In genomic region chr18:3305354-3305762, GRCh38 we compare ENCODE assay signal across 9 cellular contexts. TPM values are rescaled to one million over a fixed set of nuclear protein-coding genes. Genes with fewer than 3 reads are reported as not detected.
DNase-seq lines count a peak whose midpoint lies in the region; ATAC-seq and TF ChIP-seq lines count a peak whose summit lies in the region.
"Had no signal": no experiment of that assay in that cellular context is flagged by ENCODE, and none has a peak within 500 bp of the region (broad histone marks: within the 10 kb centered on the region; RNA-seq: fewer than 3 reads in every experiment).

No MANE protein-coding gene starts in this region.

- H3K27me3 Mint-ChIP-seq in CD4-positive, alpha-beta memory T cell = peaks cover 6 to 7% of the 10 kb centered on the region in 2 donors
- peaks cover 21% of the 10 kb centered on the region for H3K27me3 Mint-ChIP-seq in activated CD4-positive, alpha-beta memory T cell treated with anti-CD3 and anti-CD28 coated beads, Interleukin-2, amount 10 ng/mL, durations not matched to agents 7 days and 5 days

- H3K27ac ChIP-seq in CD4-positive, alpha-beta memory T cell (ENCODE audit: low read depth, low read length) = no peak overlapping the region
- H3K27ac ChIP-seq in tibial nerve = no peak overlapping the region
- H3K27ac ChIP-seq: thoracic aorta had no signal

- peak overlapping the region; percentile 68 to 94 (median 92) for H3K27ac Mint-ChIP-seq in CD4-positive, alpha-beta memory T cell
- peak overlapping the region; percentile 80 for H3K27ac Mint-ChIP-seq in activated CD4-positive, alpha-beta memory T cell treated with anti-CD3 and anti-CD28 coated beads, Interleukin-2, amount 10 ng/mL, durations not matched to agents 7 days and 5 days

- CTCF ChIA-PET in CD4-positive, alpha-beta memory T cell (lab: Charles Lee; ENCODE audit: partially characterized antibody) = interaction anchor here (1.3 kb wide), 1 partner anchor 8 kb away, joined by 4 read pairs; no protein-coding TSS in a partner anchor
- CTCF ChIA-PET in activated CD4-positive, alpha-beta memory T cell treated with anti-CD3 and anti-CD28 coated beads, Interleukin-2, amount 10 ng/mL, durations not matched to agents 7 days and 5 days (lab: Charles Lee) = interaction anchor here (1.7 to 3.8 kb wide), 2 partner anchors 8 to 17 kb away, joined by 4 to 27 read pairs; no protein-coding TSS in a partner anchor

- H3K4me3 ChIP-seq in CD4-positive, alpha-beta memory T cell (ENCODE audit: low read length in 2 of 2) = no peak overlapping the region
- H3K4me3 ChIP-seq in tibial nerve = no peak overlapping the region
- H3K4me3 ChIP-seq: thoracic aorta had no signal

- no peak for ATAC-seq in HG02623 (IDR thresholded peaks at IDR 0.05; ENCODE audit: unreplicated experiment)

- no peaks in the 10 kb centered on the region for H3K36me3 Mint-ChIP-seq in CD4-positive, alpha-beta memory T cell
- no peaks in the 10 kb centered on the region for H3K36me3 Mint-ChIP-seq in activated CD4-positive, alpha-beta memory T cell treated with anti-CD3 and anti-CD28 coated beads, Interleukin-2, amount 10 ng/mL, durations not matched to agents 7 days and 5 days (ENCODE audit: low read depth)

- intact Hi-C loops in CD4-positive, alpha-beta memory T cell (cut with micrococcal nuclease) = no loop called here

- peaks cover 0 to 2% (median 0%) of the 10 kb centered on the region in 8 donors for H3K9me3 Mint-ChIP-seq in CD4-positive, alpha-beta memory T cell
- no peaks in the 10 kb centered on the region for H3K9me3 Mint-ChIP-seq in activated CD4-positive, alpha-beta memory T cell treated with anti-CD3 and anti-CD28 coated beads, Interleukin-2, amount 10 ng/mL, durations not matched to agents 7 days and 5 days

- no peaks in the 10 kb centered on the region for H3K27me3 ChIP-seq in CD4-positive, alpha-beta memory T cell (ENCODE audit: insufficient read depth, low read length)
- H3K27me3 ChIP-seq in tibial nerve = no peaks in the 10 kb centered on the region

- H3K4me1 ChIP-seq in CD4-positive, alpha-beta memory T cell (ENCODE audit: insufficient read depth, low read length) = peaks cover 11% of the 10 kb centered on the region
- no peaks in the 10 kb centered on the region for H3K4me1 ChIP-seq in tibial nerve

- 79 to 83% methylated on average over 7 of the region's 7 CpGs for WGBS in tibial nerve, 2 donors

- no peak for TF ChIP-seq POLR2A in tibial nerve (IDR thresholded peaks at IDR 0.05)

- POLR2A ChIA-PET in CD4-positive, alpha-beta memory T cell (lab: Charles Lee; ENCODE audit: partially characterized antibody) = no interaction called here
- POLR2A ChIA-PET in activated CD4-positive, alpha-beta memory T cell treated with anti-CD3 and anti-CD28 coated beads, Interleukin-2, amount 10 ng/mL, durations not matched to agents 7 days and 5 days (lab: Charles Lee) = interaction anchor here (0.9 to 1.0 kb wide), 2 partner anchors 149 to 289 kb away, joined by 3 read pairs; no protein-coding TSS in a partner anchor

- TF ChIP-seq CTCF in tibial nerve (IDR thresholded peaks at IDR 0.05) = no peak

- H3K4me1 Mint-ChIP-seq in CD4-positive, alpha-beta memory T cell = peaks cover 6 to 18% (median 13%) of the 10 kb centered on the region in 4 donors
- H3K4me1 Mint-ChIP-seq in activated CD4-positive, alpha-beta memory T cell treated with anti-CD3 and anti-CD28 coated beads, Interleukin-2, amount 10 ng/mL, durations not matched to agents 7 days and 5 days = peaks cover 24% of the 10 kb centered on the region

- no peak for TF ChIP-seq EP300 in tibial nerve (IDR thresholded peaks at IDR 0.05)

- no peaks in the 10 kb centered on the region for H3K36me3 ChIP-seq in CD4-positive, alpha-beta memory T cell (ENCODE audit: insufficient read depth, low read length)
- no peaks in the 10 kb centered on the region for H3K36me3 ChIP-seq in tibial nerve
- H3K36me3 ChIP-seq: thoracic aorta had no signal

- H3K4me3 Mint-ChIP-seq in CD4-positive, alpha-beta memory T cell = peak overlapping the region in 4 of 8 donors; percentile 1 to 43 (median 22)
- H3K4me3 Mint-ChIP-seq in activated CD4-positive, alpha-beta memory T cell treated with anti-CD3 and anti-CD28 coated beads, Interleukin-2, amount 10 ng/mL, durations not matched to agents 7 days and 5 days = peak overlapping the region; percentile 9

- H3K9me3 ChIP-seq in CD4-positive, alpha-beta memory T cell (ENCODE audit: control insufficient read depth in 1 of 2, low read length in 2 of 2) = no peaks in the 10 kb centered on the region
- H3K9me3 ChIP-seq in tibial nerve = no peaks in the 10 kb centered on the region
- H3K9me3 ChIP-seq: thoracic aorta had no signal

- peak; percentile 57 to 84 (median 71) for DNase-seq in CD4-positive, alpha-beta memory T cell
- DNase-seq in HPDE6-E6E7 (ENCODE audit: extremely low spot score) (peak; percentile 95), glomerular visceral epithelial cell (ENCODE audit: extremely low spot score) (peak; percentile 82), NCI-H524 treated with DMSO at 0.1 percent for 48 hours (lab: John Stamatoyannopoulos, UW) (no peak), tibial nerve (ENCODE audit: low spot score in 2 of 2) (no peak), amygdala (lab: John Stamatoyannopoulos, UW) (no peak)
- peak; percentile 69 for DNase-seq in activated CD4-positive, alpha-beta memory T cell treated with anti-CD3 and anti-CD28 coated beads, Interleukin-2, amount 10 ng/mL, durations not matched to agents 7 days and 5 days

RNA-seq across cellular contexts. Expression of gene MYL12B, which starts 43.4 kb away (rescaled TPM):
- 100 to 1,000 TPM; 199 to 219 TPM for total RNA-seq in CD4-positive, alpha-beta memory T cell
- 1,000 to 10,000 TPM in 1 of 2 donors, 100 to 1,000 TPM in 1; 962 to 1,169 TPM for polyA plus RNA-seq in CD4-positive, alpha-beta memory T cell
- 100 to 1,000 TPM; 371 to 378 TPM for total RNA-seq in activated CD4-positive, alpha-beta memory T cell treated with anti-CD3 and anti-CD28 coated beads, Interleukin-2, amount 10 ng/mL, durations not matched to agents 7 days and 5 days
- 100 to 1,000 TPM; 244 to 321 (median 281) TPM for total RNA-seq in tibial nerve

RNA-seq across cellular contexts. Expression of gene MYL12A, which starts 57.8 kb away (rescaled TPM):
- total RNA-seq in CD4-positive, alpha-beta memory T cell = 100 to 1,000 TPM; 477 to 489 TPM
- 1,000 to 10,000 TPM; 2,683 to 3,569 TPM for polyA plus RNA-seq in CD4-positive, alpha-beta memory T cell
- 1,000 to 10,000 TPM; 1,118 to 1,119 TPM for total RNA-seq in activated CD4-positive, alpha-beta memory T cell treated with anti-CD3 and anti-CD28 coated beads, Interleukin-2, amount 10 ng/mL, durations not matched to agents 7 days and 5 days
- total RNA-seq in tibial nerve = 100 to 1,000 TPM; 387 to 515 (median 415) TPM

Comparison
In these comparisons a context has a peak if more than half of its experiments do, and no peak if none do; other contexts are left out.
1. DNase-seq: peak in CD4-positive, alpha-beta memory T cell (5 of 5), HPDE6-E6E7 (single experiment), activated CD4-positive, alpha-beta memory T cell treated with anti-CD3 and anti-CD28 coated beads, Interleukin-2, amount 10 ng/mL, durations not matched to agents 7 days and 5 days (single experiment) and glomerular visceral epithelial cell (single experiment); none in NCI-H524 treated with DMSO at 0.1 percent for 48 hours (single experiment), tibial nerve (0 of 2) and amygdala (0 of 56).